1 cellular context compared by ENCODE assay signal in the genomic region with DNA sequence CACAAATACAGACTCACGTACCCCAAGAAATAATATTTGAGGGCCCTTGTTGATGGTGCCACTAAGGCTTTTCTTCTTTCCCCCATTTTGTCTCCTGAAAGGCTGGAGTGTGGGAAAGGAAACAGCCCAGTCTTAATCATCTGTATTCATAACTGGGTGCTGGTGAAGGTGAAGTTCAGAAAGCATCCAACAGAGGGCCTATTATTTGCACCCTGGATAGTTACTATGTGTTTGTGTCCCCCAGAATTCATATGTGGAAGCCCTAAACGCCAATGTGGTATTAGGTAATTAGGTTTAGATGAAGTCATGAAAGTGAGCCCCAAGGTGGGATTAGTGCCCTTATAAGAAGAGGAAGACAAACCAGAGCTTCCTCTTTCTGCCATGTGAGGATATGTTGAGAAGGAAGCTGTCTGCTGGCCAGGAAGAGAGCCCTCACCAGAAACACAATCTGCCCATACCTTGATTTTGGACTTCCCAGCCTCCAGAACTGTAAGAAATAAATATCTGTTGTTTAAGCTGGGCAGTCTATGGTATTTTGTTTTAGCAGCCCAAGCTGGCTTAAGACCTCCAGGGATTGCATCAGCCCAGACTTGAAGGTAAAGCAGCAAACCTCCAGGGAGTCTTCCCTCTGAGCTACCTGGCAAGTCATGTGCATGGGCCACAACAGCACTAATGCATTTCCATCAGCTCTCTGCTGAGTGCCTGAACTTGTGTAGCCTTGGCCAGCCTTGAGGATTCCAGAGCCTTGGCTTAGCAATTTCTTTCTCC.
TF ChIP-seq lines count a peak whose summit lies in the region.

No MANE protein-coding gene starts in this region.

TF ChIP-seq in H1, 55 proteins besides CTCF, POLR2A, EP300 and RAD21 (continued from another document):
- no peak for TF ChIP-seq TEAD4 (IDR thresholded peaks at IDR 0.05; ENCODE audit: low read depth, low read length)
- TF ChIP-seq, protein P1, sequence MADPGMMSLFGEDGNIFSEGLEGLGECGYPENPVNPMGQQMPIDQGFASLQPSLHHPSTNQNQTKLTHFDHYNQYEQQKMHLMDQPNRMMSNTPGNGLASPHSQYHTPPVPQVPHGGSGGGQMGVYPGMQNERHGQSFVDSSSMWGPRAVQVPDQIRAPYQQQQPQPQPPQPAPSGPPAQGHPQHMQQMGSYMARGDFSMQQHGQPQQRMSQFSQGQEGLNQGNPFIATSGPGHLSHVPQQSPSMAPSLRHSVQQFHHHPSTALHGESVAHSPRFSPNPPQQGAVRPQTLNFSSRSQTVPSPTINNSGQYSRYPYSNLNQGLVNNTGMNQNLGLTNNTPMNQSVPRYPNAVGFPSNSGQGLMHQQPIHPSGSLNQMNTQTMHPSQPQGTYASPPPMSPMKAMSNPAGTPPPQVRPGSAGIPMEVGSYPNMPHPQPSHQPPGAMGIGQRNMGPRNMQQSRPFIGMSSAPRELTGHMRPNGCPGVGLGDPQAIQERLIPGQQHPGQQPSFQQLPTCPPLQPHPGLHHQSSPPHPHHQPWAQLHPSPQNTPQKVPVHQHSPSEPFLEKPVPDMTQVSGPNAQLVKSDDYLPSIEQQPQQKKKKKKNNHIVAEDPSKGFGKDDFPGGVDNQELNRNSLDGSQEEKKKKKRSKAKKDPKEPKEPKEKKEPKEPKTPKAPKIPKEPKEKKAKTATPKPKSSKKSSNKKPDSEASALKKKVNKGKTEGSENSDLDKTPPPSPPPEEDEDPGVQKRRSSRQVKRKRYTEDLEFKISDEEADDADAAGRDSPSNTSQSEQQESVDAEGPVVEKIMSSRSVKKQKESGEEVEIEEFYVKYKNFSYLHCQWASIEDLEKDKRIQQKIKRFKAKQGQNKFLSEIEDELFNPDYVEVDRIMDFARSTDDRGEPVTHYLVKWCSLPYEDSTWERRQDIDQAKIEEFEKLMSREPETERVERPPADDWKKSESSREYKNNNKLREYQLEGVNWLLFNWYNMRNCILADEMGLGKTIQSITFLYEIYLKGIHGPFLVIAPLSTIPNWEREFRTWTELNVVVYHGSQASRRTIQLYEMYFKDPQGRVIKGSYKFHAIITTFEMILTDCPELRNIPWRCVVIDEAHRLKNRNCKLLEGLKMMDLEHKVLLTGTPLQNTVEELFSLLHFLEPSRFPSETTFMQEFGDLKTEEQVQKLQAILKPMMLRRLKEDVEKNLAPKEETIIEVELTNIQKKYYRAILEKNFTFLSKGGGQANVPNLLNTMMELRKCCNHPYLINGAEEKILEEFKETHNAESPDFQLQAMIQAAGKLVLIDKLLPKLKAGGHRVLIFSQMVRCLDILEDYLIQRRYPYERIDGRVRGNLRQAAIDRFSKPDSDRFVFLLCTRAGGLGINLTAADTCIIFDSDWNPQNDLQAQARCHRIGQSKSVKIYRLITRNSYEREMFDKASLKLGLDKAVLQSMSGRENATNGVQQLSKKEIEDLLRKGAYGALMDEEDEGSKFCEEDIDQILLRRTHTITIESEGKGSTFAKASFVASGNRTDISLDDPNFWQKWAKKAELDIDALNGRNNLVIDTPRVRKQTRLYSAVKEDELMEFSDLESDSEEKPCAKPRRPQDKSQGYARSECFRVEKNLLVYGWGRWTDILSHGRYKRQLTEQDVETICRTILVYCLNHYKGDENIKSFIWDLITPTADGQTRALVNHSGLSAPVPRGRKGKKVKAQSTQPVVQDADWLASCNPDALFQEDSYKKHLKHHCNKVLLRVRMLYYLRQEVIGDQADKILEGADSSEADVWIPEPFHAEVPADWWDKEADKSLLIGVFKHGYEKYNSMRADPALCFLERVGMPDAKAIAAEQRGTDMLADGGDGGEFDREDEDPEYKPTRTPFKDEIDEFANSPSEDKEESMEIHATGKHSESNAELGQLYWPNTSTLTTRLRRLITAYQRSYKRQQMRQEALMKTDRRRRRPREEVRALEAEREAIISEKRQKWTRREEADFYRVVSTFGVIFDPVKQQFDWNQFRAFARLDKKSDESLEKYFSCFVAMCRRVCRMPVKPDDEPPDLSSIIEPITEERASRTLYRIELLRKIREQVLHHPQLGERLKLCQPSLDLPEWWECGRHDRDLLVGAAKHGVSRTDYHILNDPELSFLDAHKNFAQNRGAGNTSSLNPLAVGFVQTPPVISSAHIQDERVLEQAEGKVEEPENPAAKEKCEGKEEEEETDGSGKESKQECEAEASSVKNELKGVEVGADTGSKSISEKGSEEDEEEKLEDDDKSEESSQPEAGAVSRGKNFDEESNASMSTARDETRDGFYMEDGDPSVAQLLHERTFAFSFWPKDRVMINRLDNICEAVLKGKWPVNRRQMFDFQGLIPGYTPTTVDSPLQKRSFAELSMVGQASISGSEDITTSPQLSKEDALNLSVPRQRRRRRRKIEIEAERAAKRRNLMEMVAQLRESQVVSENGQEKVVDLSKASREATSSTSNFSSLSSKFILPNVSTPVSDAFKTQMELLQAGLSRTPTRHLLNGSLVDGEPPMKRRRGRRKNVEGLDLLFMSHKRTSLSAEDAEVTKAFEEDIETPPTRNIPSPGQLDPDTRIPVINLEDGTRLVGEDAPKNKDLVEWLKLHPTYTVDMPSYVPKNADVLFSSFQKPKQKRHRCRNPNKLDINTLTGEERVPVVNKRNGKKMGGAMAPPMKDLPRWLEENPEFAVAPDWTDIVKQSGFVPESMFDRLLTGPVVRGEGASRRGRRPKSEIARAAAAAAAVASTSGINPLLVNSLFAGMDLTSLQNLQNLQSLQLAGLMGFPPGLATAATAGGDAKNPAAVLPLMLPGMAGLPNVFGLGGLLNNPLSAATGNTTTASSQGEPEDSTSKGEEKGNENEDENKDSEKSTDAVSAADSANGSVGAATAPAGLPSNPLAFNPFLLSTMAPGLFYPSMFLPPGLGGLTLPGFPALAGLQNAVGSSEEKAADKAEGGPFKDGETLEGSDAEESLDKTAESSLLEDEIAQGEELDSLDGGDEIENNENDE (IDR thresholded peaks at IDR 0.05; ENCODE audit: insufficient replicate concordance, low read length) = no peak
- no peak for TF ChIP-seq FOSL1 (IDR thresholded peaks at IDR 0.05; ENCODE audit: insufficient read depth, low read depth, low read length)
- TF ChIP-seq SAP30 (IDR thresholded peaks at IDR 0.05; ENCODE audit: insufficient read depth, insufficient replicate concordance, low read length) = no peak
- no peak for TF ChIP-seq TAF7 (optimal IDR thresholded peaks at IDR 0.05; ENCODE audit: borderline replicate concordance, low read depth, low read length)
